In genomic region chr4:78119698-78120097, GRCh38 we compare ENCODE assay signal across 1 cellular context.
A peak's percentile ranks its signal among the peaks of the same experiment; 100 is the strongest.
TF ChIP-seq lines count a peak whose summit lies in the region.

No MANE protein-coding gene starts in this region.

TF ChIP-seq in GM12878, 131 proteins besides CTCF, POLR2A, EP300 and RAD21:
- TF ChIP-seq GABPA (IDR thresholded peaks at IDR 0.05; ENCODE audit: low read depth) (no peak), RB1 (IDR thresholded peaks at IDR 0.05; ENCODE audit: borderline replicate concordance) (no peak), ESRRA (IDR thresholded peaks at IDR 0.05; ENCODE audit: low read length) (no peak), RELB (IDR thresholded peaks at IDR 0.05; ENCODE audit: low read depth) (peak; percentile 29; the same call in 1 of the 2 replicates), IKZF2 (IDR thresholded peaks at IDR 0.05) (peak; percentile 17 to 37; a peak in 2 of 4 replicates), PAX8 (IDR thresholded peaks at IDR 0.05) (no peak), DPF2 (IDR thresholded peaks at IDR 0.05) (0 out of 2 replicates have a peak, but pooled peaks have one; percentile 16), IKZF1 (conservative IDR thresholded peaks at IDR 0.05) (peak; percentile 48), ATF7 (IDR thresholded peaks at IDR 0.05; ENCODE audit: low read depth) (no peak), JUNB (IDR thresholded peaks at IDR 0.05) (no peak), CBX5 (IDR thresholded peaks at IDR 0.05; ENCODE audit: low read depth) (no peak), ZNF622 (IDR thresholded peaks at IDR 0.05) (no peak), EED (IDR thresholded peaks at IDR 0.05; ENCODE audit: low read depth) (no peak)
TF ChIP-seq in GM12878: peak in this region for 4.
